8 cellular contexts compared by ENCODE assay signal in the genomic region with DNA sequence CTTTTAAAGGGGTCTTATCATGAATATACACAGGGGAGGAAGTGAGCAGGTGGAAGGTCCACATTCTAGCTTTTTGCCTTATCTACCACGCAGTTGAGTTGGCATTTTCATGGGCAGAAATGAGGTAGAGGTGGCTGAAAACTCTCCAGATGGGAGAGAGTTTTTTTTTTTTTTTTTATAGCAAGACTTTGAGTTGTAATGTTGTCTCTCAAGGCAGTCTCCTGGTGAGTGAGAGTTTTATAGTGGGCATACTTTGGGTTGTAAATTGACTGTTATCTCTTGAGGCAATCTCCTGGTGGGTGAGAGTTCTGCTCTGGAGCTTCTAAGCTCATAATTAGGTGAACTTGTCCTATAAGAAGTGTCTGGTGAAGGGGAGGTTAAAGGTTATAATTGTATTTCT.
"Had no signal": no experiment of that assay in that cellular context is flagged by ENCODE, and none has a peak within 500 bp of the region (broad histone marks: within the 10 kb centered on the region; RNA-seq: fewer than 3 reads in every experiment).

No MANE protein-coding gene starts in this region.

- H3K27ac ChIP-seq: HL-60, KMS-11 had no signal

- ATAC-seq: GM23338, HCT116, HepG2 had no signal

- H3K4me2 ChIP-seq: GM23338 had no signal

- H3K36me3 Mint-ChIP-seq: IgD-negative memory B cell had no signal

- H3K4me1 Mint-ChIP-seq: GM23338, H9, IgD-negative memory B cell had no signal

- H3K4me3 ChIP-seq: GM23338 had no signal

- H3K27ac Mint-ChIP-seq: GM23338, IgD-negative memory B cell had no signal

- H3K4me3 Mint-ChIP-seq: GM23338, H9 had no signal

- H3K27me3 Mint-ChIP-seq: IgD-negative memory B cell had no signal

- DNase-seq: H9, KBM-7 had no signal

- H3K9me3 Mint-ChIP-seq: GM23338 had no signal
